ENCODE assay signal across 25 cellular contexts in genomic region chr3:177652556-177653290, GRCh38.
DNase-seq lines count a peak whose midpoint lies in the region; ATAC-seq, FAIRE-seq and TF ChIP-seq lines count a peak whose summit lies in the region.
"Had no signal": no experiment of that assay in that cellular context is flagged by ENCODE, and none has a peak within 500 bp of the region (broad histone marks: within the 10 kb centered on the region; RNA-seq: fewer than 3 reads in every experiment).

No MANE protein-coding gene starts in this region.

- FAIRE-seq in HTR-8/SVneo (lab: Jason Lieb, UNC): no peak
- FAIRE-seq: endometrium, TTC549 had no signal

- H3K27ac Mint-ChIP-seq in CD8-positive, alpha-beta T cell: peak overlapping the region; percentile 28
- H3K27ac Mint-ChIP-seq in effector memory CD8-positive, alpha-beta T cell: peak overlapping the region in 1 of 2 donors; percentile 31
- H3K27ac Mint-ChIP-seq in natural killer cell: peak overlapping the region; percentile 60 to 74
- H3K27ac Mint-ChIP-seq: activated CD4-positive, alpha-beta T cell treated with anti-CD3 and anti-CD28 coated beads for 36 hours; activated naive CD8-positive, alpha-beta T cell treated with anti-CD3 and anti-CD28 coated beads for 36 hours; activated T-helper 1 cell treated with anti-CD3 and anti-CD28 coated beads, Interleukin-12 subunit alpha, Interleukin-12 subunit beta, Interleukin-2, Interleukin-4 antibody, amounts not matched to agents 30 ng/mL and 10 ng/mL and 1 ng/mL, durations not matched to agents 14 hours and 24 hours and 36 hours had no signal

- H3K36me3 Mint-ChIP-seq in CD8-positive, alpha-beta T cell: no peaks in the 10 kb centered on the region
- peaks cover under 1% of the 10 kb centered on the region for H3K36me3 Mint-ChIP-seq in effector memory CD8-positive, alpha-beta T cell (ENCODE audit: insufficient read depth)
- H3K36me3 Mint-ChIP-seq in natural killer cell: no peaks in the 10 kb centered on the region

- intact Hi-C loops in CD8-positive, alpha-beta T cell (cut with DNase I, micrococcal nuclease): no loop called here
- intact Hi-C loops in natural killer cell (cut with micrococcal nuclease) (loop anchor here (5.0 kb wide), 1 partner anchor 115 kb away; no protein-coding TSS in a partner anchor), ascending aorta (cut with DNase I) (no loop called here)

- ATAC-seq in CD8-positive, alpha-beta T cell: peak; percentile 23
- ATAC-seq in HG03175 (IDR thresholded peaks at IDR 0.05; ENCODE audit: unreplicated experiment): peak; percentile 67
- ATAC-seq in effector memory CD8-positive, alpha-beta T cell (replicated peaks): peak; percentile 49
- ATAC-seq in natural killer cell: peak; percentile 59 to 78 (median 68)
- ATAC-seq in HG03571 (IDR thresholded peaks at IDR 0.05; ENCODE audit: unreplicated experiment): no peak
- ATAC-seq: activated CD4-positive, alpha-beta T cell treated with anti-CD3 and anti-CD28 coated beads for 36 hours had no signal

- DNase-seq in CD8-positive, alpha-beta T cell: no peak
- peak in 1 of 3 experiments; percentile 27 for DNase-seq in effector memory CD8-positive, alpha-beta T cell
- DNase-seq in natural killer cell (no peak), ascending aorta (ENCODE audit: low spot score in 2 of 2) (no peak), HTR-8/SVneo (ENCODE audit: insufficient read length, low spot score) (no peak)
- no peak for DNase-seq in stimulated activated CD4-positive, alpha-beta T cell treated with anti-CD3 and anti-CD28 coated beads, Interleukin-12 subunit alpha, Interleukin-12 subunit beta, amount 100 ng/mL, for 4 hours
- DNase-seq: activated CD4-positive, alpha-beta T cell treated with anti-CD3 and anti-CD28 coated beads for 36 hours; activated naive CD8-positive, alpha-beta T cell treated with anti-CD3 and anti-CD28 coated beads for 36 hours; colonic mucosa; EL; H7; Kasumi-1; NCI-H1092 treated with DMSO at 0.1 percent for 48 hours; NCI-H2081 treated with DMSO at 0.1 percent for 48 hours; OCI-M1; SHP77 treated with DMSO at 0.1 percent for 48 hours; stimulated activated CD4-positive, alpha-beta T cell treated with anti-CD3 and anti-CD28 coated beads, Interleukin-4, amount 100 ng/mL, for 24 hours; uterus had no signal

- no peaks in the 10 kb centered on the region for H3K9me3 ChIP-seq in CD8-positive, alpha-beta T cell (ENCODE audit: low read length)
- H3K9me3 ChIP-seq in ascending aorta: no peaks in the 10 kb centered on the region
- H3K9me3 ChIP-seq: colonic mucosa, ovary, uterus had no signal

- H3K27ac ChIP-seq in CD8-positive, alpha-beta T cell (ENCODE audit: low read depth, low read length): no peak overlapping the region
- peak overlapping the region in 1 of 2 donors; percentile 11 for H3K27ac ChIP-seq in ascending aorta
- H3K27ac ChIP-seq: BLaER1, colonic mucosa, ovary had no signal

- H3K9me3 Mint-ChIP-seq in CD8-positive, alpha-beta T cell: no peaks in the 10 kb centered on the region
- no peaks in the 10 kb centered on the region for H3K9me3 Mint-ChIP-seq in effector memory CD8-positive, alpha-beta T cell
- no peaks in the 10 kb centered on the region for H3K9me3 Mint-ChIP-seq in natural killer cell

- peaks cover 12% of the 10 kb centered on the region for H3K4me1 ChIP-seq in CD8-positive, alpha-beta T cell (ENCODE audit: insufficient read depth, low read length)
- peaks cover 0 to 4% of the 10 kb centered on the region in 2 donors for H3K4me1 ChIP-seq in ascending aorta
- H3K4me1 ChIP-seq: colonic mucosa, uterus had no signal

- no peaks in the 10 kb centered on the region for H3K27me3 ChIP-seq in CD8-positive, alpha-beta T cell (ENCODE audit: insufficient read depth, low read length)
- no peaks in the 10 kb centered on the region for H3K27me3 ChIP-seq in ascending aorta
- H3K27me3 ChIP-seq: BLaER1, colonic mucosa, ovary, uterus had no signal

- no peak overlapping the region for H3K4me3 Mint-ChIP-seq in CD8-positive, alpha-beta T cell
- H3K4me3 Mint-ChIP-seq in effector memory CD8-positive, alpha-beta T cell: peak overlapping the region; percentile 14 to 23
- peak overlapping the region; percentile 45 for H3K4me3 Mint-ChIP-seq in natural killer cell
- H3K4me3 Mint-ChIP-seq: activated CD4-positive, alpha-beta T cell treated with anti-CD3 and anti-CD28 coated beads for 36 hours; activated naive CD8-positive, alpha-beta T cell treated with anti-CD3 and anti-CD28 coated beads for 36 hours; activated T-helper 1 cell treated with anti-CD3 and anti-CD28 coated beads, Interleukin-12 subunit alpha, Interleukin-12 subunit beta, Interleukin-2, Interleukin-4 antibody, amounts not matched to agents 30 ng/mL and 10 ng/mL and 1 ng/mL, durations not matched to agents 14 hours and 24 hours and 36 hours had no signal

- no peak for TF ChIP-seq CTCF in CD8-positive, alpha-beta T cell (IDR thresholded peaks at IDR 0.05)
- TF ChIP-seq CTCF in natural killer cell (IDR thresholded peaks at IDR 0.05): no peak
- no peak for TF ChIP-seq CTCF in ascending aorta (IDR thresholded peaks at IDR 0.05)

- POLR2A ChIA-PET in CD8-positive, alpha-beta T cell (lab: Charles Lee): interaction anchor here (0.7 kb wide), 1 partner anchor 114 kb away, joined by 4 read pairs; no protein-coding TSS in a partner anchor

- CTCF ChIA-PET in CD8-positive, alpha-beta T cell (lab: Charles Lee): interaction anchor here (0.6 to 0.8 kb wide), 2 partner anchors 124 to 403 kb away, joined by 3 read pairs; no protein-coding TSS in a partner anchor

- no peaks in the 10 kb centered on the region for H3K27me3 Mint-ChIP-seq in CD8-positive, alpha-beta T cell (ENCODE audit: low read depth)
- no peaks in the 10 kb centered on the region for H3K27me3 Mint-ChIP-seq in effector memory CD8-positive, alpha-beta T cell
- H3K27me3 Mint-ChIP-seq in natural killer cell (ENCODE audit: low read depth in 2 of 2): no peaks in the 10 kb centered on the region
- H3K27me3 Mint-ChIP-seq: activated CD4-positive, alpha-beta T cell treated with anti-CD3 and anti-CD28 coated beads for 36 hours; activated naive CD8-positive, alpha-beta T cell treated with anti-CD3 and anti-CD28 coated beads for 36 hours had no signal

- H3K4me1 Mint-ChIP-seq in CD8-positive, alpha-beta T cell (ENCODE audit: low read depth): peaks cover 35% of the 10 kb centered on the region
- peaks cover 26 to 34% of the 10 kb centered on the region in 2 donors for H3K4me1 Mint-ChIP-seq in effector memory CD8-positive, alpha-beta T cell (ENCODE audit: low read depth in 2 of 2)
- H3K4me1 Mint-ChIP-seq in natural killer cell: peaks cover 36 to 42% of the 10 kb centered on the region in 2 donors

- no peaks in the 10 kb centered on the region for H3K36me3 ChIP-seq in CD8-positive, alpha-beta T cell (ENCODE audit: insufficient read depth, low read length)
- H3K36me3 ChIP-seq in ascending aorta: no peaks in the 10 kb centered on the region
- H3K36me3 ChIP-seq: colonic mucosa, ovary, uterus had no signal

- H3K4me3 ChIP-seq in CD8-positive, alpha-beta T cell (ENCODE audit: low read depth, low read length): no peak overlapping the region
- no peak overlapping the region for H3K4me3 ChIP-seq in ascending aorta
- H3K4me3 ChIP-seq: BLaER1, colonic mucosa, ovary, uterus had no signal
